Comparison of ENCODE assay signal across 8 cellular contexts in genomic region chr4:121800961-121801714, GRCh38. TPM values are rescaled to one million over a fixed set of nuclear protein-coding genes. Genes with fewer than 3 reads are reported as not detected.
DNase-seq lines count a peak whose midpoint lies in the region; ATAC-seq and TF ChIP-seq lines count a peak whose summit lies in the region.

A gene with protein sequence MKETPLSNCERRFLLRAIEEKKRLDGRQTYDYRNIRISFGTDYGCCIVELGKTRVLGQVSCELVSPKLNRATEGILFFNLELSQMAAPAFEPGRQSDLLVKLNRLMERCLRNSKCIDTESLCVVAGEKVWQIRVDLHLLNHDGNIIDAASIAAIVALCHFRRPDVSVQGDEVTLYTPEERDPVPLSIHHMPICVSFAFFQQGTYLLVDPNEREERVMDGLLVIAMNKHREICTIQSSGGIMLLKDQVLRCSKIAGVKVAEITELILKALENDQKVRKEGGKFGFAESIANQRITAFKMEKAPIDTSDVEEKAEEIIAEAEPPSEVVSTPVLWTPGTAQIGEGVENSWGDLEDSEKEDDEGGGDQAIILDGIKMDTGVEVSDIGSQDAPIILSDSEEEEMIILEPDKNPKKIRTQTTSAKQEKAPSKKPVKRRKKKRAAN (plus strand): TSS chr4:121801323. CDS start chr4:121801425, 102 bp downstream.

- ATAC-seq in GM18505 (IDR thresholded peaks at IDR 0.05; ENCODE audit: unreplicated experiment) = peak; percentile 79
- ATAC-seq in HG02973 (IDR thresholded peaks at IDR 0.05; ENCODE audit: unreplicated experiment) = peak; percentile 70

- DNase-seq in NCI-H2029 treated with DMSO at 0.1 percent for 48 hours (lab: John Stamatoyannopoulos, UW) = peak; percentile 79
- peak; percentile 96 for DNase-seq in T-helper 9 cell
- peak; percentile 92 for DNase-seq in astrocyte of the cerebellum (ENCODE audit: low read depth)
- DNase-seq in hepatic stellate cell (ENCODE audit: low spot score) = peak; percentile 76
- peak; percentile 82 for DNase-seq in renal cortical epithelial cell (ENCODE audit: low read depth)
- DNase-seq in 8988T = no peak

- peak; percentile 79 for TF ChIP-seq POLR2A in GM18505 (IDR thresholded peaks at IDR 0.05; ENCODE audit: borderline replicate concordance, extremely low read depth, insufficient read depth, insufficient read length)

- peak within 1 kb of the TSS; percentile 96 for H3K4me3 ChIP-seq in astrocyte of the cerebellum (ENCODE audit: low read depth, low read length)

- no peak for TF ChIP-seq CTCF in astrocyte of the cerebellum (IDR thresholded peaks at IDR 0.05; ENCODE audit: low read depth, low read length, missing control alignments)

- in situ Hi-C loops in astrocyte of the cerebellum (cut with HindIII; ENCODE audit: low sequenced_read_pairs) = no loop called here

RNA-seq across cellular contexts. Expression of the gene that starts here (rescaled TPM):
- total RNA-seq in renal cortical epithelial cell = 18.1 and 38.6 TPM in 2 replicates
